8 cellular contexts compared by ENCODE assay signal in genomic region chr9:78439192-78439865, GRCh38.
DNase-seq lines count a peak whose midpoint lies in the region; ATAC-seq, FAIRE-seq and TF ChIP-seq lines count a peak whose summit lies in the region.

No MANE protein-coding gene starts in this region.

- no peaks in the 10 kb centered on the region for H3K36me3 Mint-ChIP-seq in activated CD4-positive, alpha-beta T cell treated with anti-CD3 and anti-CD28 coated beads, Interleukin-2, amount 10 ng/mL, durations not matched to agents 7 days and 5 days (ENCODE audit: low read depth)

- ATAC-seq in GM18861 (IDR thresholded peaks at IDR 0.05; ENCODE audit: unreplicated experiment) (peak; percentile 77), HG03378 (IDR thresholded peaks at IDR 0.05; ENCODE audit: unreplicated experiment) (peak; percentile 93), HepG2 (peak; percentile 79)

- H3K4me1 Mint-ChIP-seq in activated CD4-positive, alpha-beta T cell treated with anti-CD3 and anti-CD28 coated beads, Interleukin-2, amount 10 ng/mL, durations not matched to agents 7 days and 5 days, result peaks cover 5% of the 10 kb centered on the region

- H3K27me3 Mint-ChIP-seq in activated CD4-positive, alpha-beta T cell treated with anti-CD3 and anti-CD28 coated beads, Interleukin-2, amount 10 ng/mL, durations not matched to agents 7 days and 5 days, result peaks cover 9% of the 10 kb centered on the region

- TF ChIP-seq RAD21 in HepG2 (CRISPR knock-in tag; IDR thresholded peaks at IDR 0.05), result peak; percentile 63

- no peak for TF ChIP-seq POLR2A in HepG2 (IDR thresholded peaks at IDR 0.05; ENCODE audit: insufficient read depth in 1 of 2, low read depth in 2 of 2, low read length in 2 of 2)

- no TSS peak for BruUV-seq in HepG2 (replicated peaks; lab: Mats Ljungman, UMichigan)

- TF ChIP-seq EP300 in HepG2 (IDR thresholded peaks at IDR 0.05; ENCODE audit: low read depth in 2 of 2, low read length in 2 of 2) (no peak), HepG2 (CRISPR knock-in tag; IDR thresholded peaks at IDR 0.05; ENCODE audit: borderline replicate concordance) (no peak)

- H3K9me3 ChIP-seq in HepG2 (ENCODE audit: low read length), result no peaks in the 10 kb centered on the region

- H3K4me3 ChIP-seq in HepG2 (replicated peaks in 1 of 3; ENCODE audit: insufficient read depth in 1 of 3, low read depth in 2 of 3, low read length in 3 of 3), result no peak overlapping the region

- no peaks in the 10 kb centered on the region for H3K4me1 ChIP-seq in HepG2 (ENCODE audit: insufficient read depth, low read length)

- no peak overlapping the region for H3K4me2 ChIP-seq in HepG2 (ENCODE audit: low read depth, low read length)

- H3K36me3 ChIP-seq in HepG2 (replicated peaks in 1 of 2; ENCODE audit: control insufficient read depth in 1 of 2, insufficient read depth in 2 of 2, low read length in 2 of 2), result no peaks in the 10 kb centered on the region

- no peak overlapping the region for H3K27ac ChIP-seq in HepG2 (ENCODE audit: extremely low read length, insufficient read depth, low read length)

- H3K27ac Mint-ChIP-seq in activated CD4-positive, alpha-beta T cell treated with anti-CD3 and anti-CD28 coated beads, Interleukin-2, amount 10 ng/mL, durations not matched to agents 7 days and 5 days, result no peak overlapping the region

- no peaks in the 10 kb centered on the region; a peak in 1 of 5 replicates for H3K27me3 ChIP-seq in HepG2 (ENCODE audit: control insufficient read depth in 1 of 2, insufficient read depth in 2 of 2, low read length in 2 of 2)

- DNase-seq in ACHN (peak; percentile 69), NCI-H460 (ENCODE audit: extremely low read depth, low read depth) (peak; percentile 78), dermis microvascular lymphatic vessel endothelial cell (ENCODE audit: low read depth in 2 of 2) (peak; percentile 29 to 79), HepG2 (ENCODE audit: low spot score) (peak; percentile 66)
- peak; percentile 73 for DNase-seq in activated CD4-positive, alpha-beta T cell treated with anti-CD3 and anti-CD28 coated beads, Interleukin-2, amount 10 ng/mL, durations not matched to agents 7 days and 5 days
- peak; percentile 67 for DNase-seq in stimulated activated CD4-positive, alpha-beta T cell treated with anti-CD3 and anti-CD28 coated beads, Interleukin-4, amount 100 ng/mL, for 24 hours

- no peak overlapping the region for H3K4me3 Mint-ChIP-seq in activated CD4-positive, alpha-beta T cell treated with anti-CD3 and anti-CD28 coated beads, Interleukin-2, amount 10 ng/mL, durations not matched to agents 7 days and 5 days

- POLR2A ChIA-PET in activated CD4-positive, alpha-beta T cell treated with anti-CD3 and anti-CD28 coated beads, Interleukin-2, amount 10 ng/mL, durations not matched to agents 7 days and 5 days (lab: Charles Lee), result no interaction called here
- POLR2A ChIA-PET in HepG2 (lab: Yijun Ruan, JAX), result no interaction called here

- FAIRE-seq in HepG2 (lab: Jason Lieb, UNC), result peak; percentile 82

- no peaks in the 10 kb centered on the region for H3K79me2 ChIP-seq in HepG2 (ENCODE audit: insufficient read depth, low read length)

- no peak overlapping the region for H3K9ac ChIP-seq in HepG2 (ENCODE audit: insufficient read depth, low read depth, low read length)

- no peaks in the 10 kb centered on the region for H3K9me3 Mint-ChIP-seq in activated CD4-positive, alpha-beta T cell treated with anti-CD3 and anti-CD28 coated beads, Interleukin-2, amount 10 ng/mL, durations not matched to agents 7 days and 5 days

- WGBS in HepG2 (ENCODE audit: low lambda C conversion rate), result 15% methylated on average over 20 of the region's 23 CpGs

- TF ChIP-seq CTCF in HepG2 (CRISPR knock-in tag; IDR thresholded peaks at IDR 0.05), result peak; percentile 92

- H2AFZ ChIP-seq in HepG2 (ENCODE audit: low read length), result no peak overlapping the region

- intact Hi-C loops in HepG2 (cut with micrococcal nuclease; ENCODE audit: unreplicated experiment), result loop anchor here (1.0 kb wide), 3 partner anchors 73 to 794 kb away; no protein-coding TSS in a partner anchor

- in situ Hi-C loops in ACHN (cut with HindIII; ENCODE audit: low pct_ligation_motif_present, low pct_unique_long_range_greater_than_20kb, low sequenced_read_pairs) (no loop called here), HepG2 (cut with HindIII; ENCODE audit: extremely low pct_ligation_motif_present, low pct_unique_long_range_greater_than_20kb) (no loop called here)

- CTCF ChIA-PET in activated CD4-positive, alpha-beta T cell treated with anti-CD3 and anti-CD28 coated beads, Interleukin-2, amount 10 ng/mL, durations not matched to agents 7 days and 5 days (lab: Charles Lee), result interaction anchor here (1.3 kb wide), 1 partner anchor 71 kb away, joined by 3 read pairs; no protein-coding TSS in a partner anchor
- CTCF ChIA-PET in HepG2 (lab: Yijun Ruan, JAX; ENCODE audit: low intra/inter-chr PET ratio, low total read pairs), result no interaction called here

- no peaks in the 10 kb centered on the region for H4K20me1 ChIP-seq in HepG2 (ENCODE audit: insufficient read depth, low read length)

TF ChIP-seq in HepG2, 621 proteins besides CTCF, POLR2A, EP300 and RAD21:
- TF ChIP-seq STAG1 (CRISPR knock-in tag; IDR thresholded peaks at IDR 0.05) (peak; percentile 82), SALL1 (CRISPR knock-in tag; IDR thresholded peaks at IDR 0.05) (0 out of 2 replicates have a peak, but pooled peaks have one; percentile 12), MZF1 (CRISPR knock-in tag; IDR thresholded peaks at IDR 0.05; ENCODE audit: borderline replicate concordance) (no peak), XRCC5 (optimal IDR thresholded peaks at IDR 0.05; ENCODE audit: low read length) (peak; percentile 25), ZNF570 (CRISPR knock-in tag; IDR thresholded peaks at IDR 0.05; ENCODE audit: borderline replicate concordance) (no peak), HNF1B (CRISPR knock-in tag; IDR thresholded peaks at IDR 0.05) (peak; percentile 33; the same call in 1 of the 2 replicates), NFYC (CRISPR knock-in tag; IDR thresholded peaks at IDR 0.05) (no peak), ZNF737 (CRISPR knock-in tag; IDR thresholded peaks at IDR 0.05; ENCODE audit: borderline replicate concordance) (no peak), MEIS1 (CRISPR knock-in tag; IDR thresholded peaks at IDR 0.05; ENCODE audit: borderline replicate concordance) (0 out of 2 replicates have a peak, but pooled peaks have one; percentile 25), ZFYVE20 (CRISPR knock-in tag; IDR thresholded peaks at IDR 0.05; ENCODE audit: borderline replicate concordance, low read depth) (no peak), ZBTB39 (CRISPR knock-in tag; IDR thresholded peaks at IDR 0.05) (no peak), SKI (IDR thresholded peaks at IDR 0.05; ENCODE audit: partially characterized antibody) (no peak), KDM2A (CRISPR knock-in tag; IDR thresholded peaks at IDR 0.05; ENCODE audit: borderline replicate concordance, low read depth) (0 out of 2 replicates have a peak, but pooled peaks have one; percentile 40), CREBL2 (CRISPR knock-in tag; IDR thresholded peaks at IDR 0.05; ENCODE audit: borderline replicate concordance) (no peak), SMC3 (IDR thresholded peaks at IDR 0.05; ENCODE audit: low read length) (peak; percentile 73)
- TF ChIP-seq, protein P1, sequence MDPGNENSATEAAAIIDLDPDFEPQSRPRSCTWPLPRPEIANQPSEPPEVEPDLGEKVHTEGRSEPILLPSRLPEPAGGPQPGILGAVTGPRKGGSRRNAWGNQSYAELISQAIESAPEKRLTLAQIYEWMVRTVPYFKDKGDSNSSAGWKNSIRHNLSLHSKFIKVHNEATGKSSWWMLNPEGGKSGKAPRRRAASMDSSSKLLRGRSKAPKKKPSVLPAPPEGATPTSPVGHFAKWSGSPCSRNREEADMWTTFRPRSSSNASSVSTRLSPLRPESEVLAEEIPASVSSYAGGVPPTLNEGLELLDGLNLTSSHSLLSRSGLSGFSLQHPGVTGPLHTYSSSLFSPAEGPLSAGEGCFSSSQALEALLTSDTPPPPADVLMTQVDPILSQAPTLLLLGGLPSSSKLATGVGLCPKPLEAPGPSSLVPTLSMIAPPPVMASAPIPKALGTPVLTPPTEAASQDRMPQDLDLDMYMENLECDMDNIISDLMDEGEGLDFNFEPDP (CRISPR knock-in tag; conservative IDR thresholded peaks at IDR 0.05), result no peak
